15 cellular contexts compared by ENCODE assay signal in the genomic region with DNA sequence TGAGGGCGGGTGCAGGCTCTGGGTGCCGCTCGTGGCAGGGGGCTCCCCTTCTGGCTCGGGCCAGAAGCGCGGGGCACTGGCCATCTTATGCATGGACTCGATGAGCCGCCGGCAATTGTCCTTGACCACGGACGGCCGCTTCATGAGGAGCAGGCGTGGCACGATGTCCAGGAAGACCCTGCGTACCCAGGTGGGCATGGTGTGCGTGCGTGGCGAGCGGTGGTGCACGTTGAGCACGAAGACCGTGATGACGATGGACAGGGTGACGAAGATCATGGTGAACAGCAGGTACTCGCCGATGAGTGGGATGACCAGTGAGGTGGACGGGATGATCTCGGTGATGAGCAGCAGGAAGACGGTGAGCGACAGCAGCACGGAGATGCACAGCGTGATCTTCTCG. TPM values are rescaled to one million over a fixed set of nuclear protein-coding genes. Genes with fewer than 3 reads are reported as not detected.
A peak's percentile ranks its signal among the peaks of the same experiment; 100 is the strongest.
DNase-seq lines count a peak whose midpoint lies in the region; ATAC-seq and TF ChIP-seq lines count a peak whose summit lies in the region.
"Had no signal": no experiment of that assay in that cellular context is flagged by ENCODE, and none has a peak within 500 bp of the region (broad histone marks: within the 10 kb centered on the region; RNA-seq: fewer than 3 reads in every experiment).

No MANE protein-coding gene starts in this region.

- POLR2A ChIA-PET in HEK293 (lab: Yijun Ruan, JAX), result no interaction called here

- DNase-seq in left ventricle myocardium superior (peak; percentile 20), cardiac septum (ENCODE audit: low spot score) (no peak), neural progenitor cell (ENCODE audit: low spot score) (no peak), NCI-H226 (no peak), amygdala (lab: John Stamatoyannopoulos, UW) (no peak), caudate nucleus (lab: John Stamatoyannopoulos, UW) (no peak)
- DNase-seq: C1 segment of cervical spinal cord; CD4-positive, alpha-beta T cell; DMS79; HCEC 1CT had no signal

- H3K4me1 Mint-ChIP-seq in neural progenitor cell, result peaks cover 17% of the 10 kb centered on the region
- H3K4me1 Mint-ChIP-seq: B cell had no signal

- H3K4me3 ChIP-seq in HEK293 (ENCODE audit: low read depth, low read length) (no peak overlapping the region), neural progenitor cell (no peak overlapping the region)

- H3K9me3 ChIP-seq in HEK293 (ENCODE audit: control insufficient read depth, insufficient read depth, low read depth, low read length), result no peaks in the 10 kb centered on the region
- H3K9me3 ChIP-seq in neural progenitor cell (ENCODE audit: low read depth), result no peaks in the 10 kb centered on the region

- peak overlapping the region; percentile 55 for H3K4me3 Mint-ChIP-seq in neural progenitor cell
- H3K4me3 Mint-ChIP-seq: B cell; CD4-positive, alpha-beta T cell had no signal

- no peak overlapping the region for H3K27ac Mint-ChIP-seq in neural progenitor cell
- H3K27ac Mint-ChIP-seq: B cell; CD4-positive, alpha-beta T cell had no signal

- H3K9ac ChIP-seq in neural progenitor cell, result no peak overlapping the region

- H3K27me3 Mint-ChIP-seq in neural progenitor cell (ENCODE audit: insufficient read depth, low read depth), result peaks cover 9% of the 10 kb centered on the region
- H3K27me3 Mint-ChIP-seq: B cell had no signal

- H3K4me1 ChIP-seq in HEK293 (ENCODE audit: control insufficient read depth, insufficient read depth, low read length) (no peaks in the 10 kb centered on the region), neural progenitor cell (peaks cover 9% of the 10 kb centered on the region)

- peaks cover 5% of the 10 kb centered on the region for H3K9me3 Mint-ChIP-seq in neural progenitor cell
- H3K9me3 Mint-ChIP-seq: CD4-positive, alpha-beta T cell had no signal

- no peak for TF ChIP-seq CTCF in HEK293 (tag by site-specific recombination; IDR thresholded peaks at IDR 0.05)
- no peak for TF ChIP-seq CTCF in neural progenitor cell (IDR thresholded peaks at IDR 0.05)

- H3K27ac ChIP-seq in HEK293 (ENCODE audit: extremely low read depth, low read depth, low read length) (no peak overlapping the region), neural progenitor cell (no peak overlapping the region), caudate nucleus (ENCODE audit: low read depth, low read length) (no peak overlapping the region)

- no peak for ATAC-seq in left ventricle myocardium superior

- no peaks in the 10 kb centered on the region for H4K20me1 ChIP-seq in neural progenitor cell (ENCODE audit: low read depth)

- H3K27me3 ChIP-seq in neural progenitor cell, result no peaks in the 10 kb centered on the region

- H3K79me2 ChIP-seq in neural progenitor cell (ENCODE audit: low read depth), result no peaks in the 10 kb centered on the region

- intact Hi-C loops in left ventricle myocardium superior (cut with micrococcal nuclease) (no loop called here), cardiac septum (cut with DNase I) (no loop called here)

- CTCF ChIA-PET in HEK293 (lab: Yijun Ruan, JAX), result no interaction called here

- peaks cover 10% of the 10 kb centered on the region for H3F3A ChIP-seq in neural progenitor cell (ENCODE audit: low read depth)

- H3K4me2 ChIP-seq in neural progenitor cell, result no peak overlapping the region

- H3K36me3 ChIP-seq in HEK293 (ENCODE audit: control insufficient read depth in 2 of 2, insufficient read depth in 1 of 2, low read length in 2 of 2), result no peaks in the 10 kb centered on the region
- H3K36me3 ChIP-seq in neural progenitor cell, result no peaks in the 10 kb centered on the region

- no peak overlapping the region for H2AFZ ChIP-seq in neural progenitor cell (replicated peaks)

- no peaks in the 10 kb centered on the region for H3K36me3 Mint-ChIP-seq in neural progenitor cell

TF ChIP-seq in HEK293, 187 proteins besides CTCF, POLR2A, EP300 and RAD21:
- TF ChIP-seq, protein P1, sequence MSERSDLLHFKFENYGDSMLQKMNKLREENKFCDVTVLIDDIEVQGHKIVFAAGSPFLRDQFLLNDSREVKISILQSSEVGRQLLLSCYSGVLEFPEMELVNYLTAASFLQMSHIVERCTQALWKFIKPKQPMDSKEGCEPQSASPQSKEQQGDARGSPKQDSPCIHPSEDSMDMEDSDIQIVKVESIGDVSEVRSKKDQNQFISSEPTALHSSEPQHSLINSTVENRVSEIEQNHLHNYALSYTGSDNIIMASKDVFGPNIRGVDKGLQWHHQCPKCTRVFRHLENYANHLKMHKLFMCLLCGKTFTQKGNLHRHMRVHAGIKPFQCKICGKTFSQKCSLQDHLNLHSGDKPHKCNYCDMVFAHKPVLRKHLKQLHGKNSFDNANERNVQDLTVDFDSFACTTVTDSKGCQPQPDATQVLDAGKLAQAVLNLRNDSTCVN (tag by site-specific recombination; optimal IDR thresholded peaks at IDR 0.05), result peak; percentile 9
- no peak for TF ChIP-seq ZNF555 (tag by site-specific recombination; conservative IDR thresholded peaks at IDR 0.05)
TF ChIP-seq in HEK293: peak in this region for 1.

RNA-seq across cellular contexts. Expression of gene CHRNA4, which starts 11.0 kb away (rescaled TPM):
- 1.8 TPM for total RNA-seq in left ventricle myocardium superior
- total RNA-seq in cardiac septum, result 0.16 TPM
- 0.68 TPM in 1 of 2 replicates, not detected in the other for total RNA-seq in neural progenitor cell (ENCODE audit: low replicate concordance)
- total RNA-seq: B cell; CD4-positive, alpha-beta T cell; H4 had no signal

RNA-seq across cellular contexts. Expression of gene COL20A1, which starts 57.2 kb away (rescaled TPM):
- total RNA-seq in left ventricle myocardium superior (not detected), cardiac septum (0.22 TPM), neural progenitor cell (ENCODE audit: low replicate concordance) (0.28 and 0.37 TPM in 2 replicates)
- total RNA-seq: A172, B cell, G401 had no signal
